ENCODE assay signal across 9 cellular contexts in genomic region chr17:63039899-63040602, GRCh38.
A peak's percentile ranks its signal among the peaks of the same experiment; 100 is the strongest.
DNase-seq lines count a peak whose midpoint lies in the region; ATAC-seq, FAIRE-seq and TF ChIP-seq lines count a peak whose summit lies in the region.
"Had no signal": no experiment of that assay in that cellular context is flagged by ENCODE, and none has a peak within 500 bp of the region (broad histone marks: within the 10 kb centered on the region; RNA-seq: fewer than 3 reads in every experiment).

No MANE protein-coding gene starts in this region.

- no peaks in the 10 kb centered on the region for H3K27me3 ChIP-seq in Panc1 (ENCODE audit: control insufficient read depth, insufficient read depth, low read length)

- no peaks in the 10 kb centered on the region for H3K36me3 Mint-ChIP-seq in activated T-cell treated with anti-CD3 and anti-CD28 coated beads, Interleukin-2, amount 50 U/mL, for 72 hours (ENCODE audit: insufficient read depth in 2 of 2)

- FAIRE-seq in urothelium cell line (lab: Jason Lieb, UNC), result peak; percentile 96

- intact Hi-C loops in Panc1 (cut with micrococcal nuclease; ENCODE audit: unreplicated experiment), result no loop called here

- H3K36me3 ChIP-seq in Panc1 (ENCODE audit: control insufficient read depth, insufficient read depth, low read length), result no peaks in the 10 kb centered on the region

- no peaks in the 10 kb centered on the region for H3K27me3 Mint-ChIP-seq in activated T-cell treated with anti-CD3 and anti-CD28 coated beads, Interleukin-2, amount 50 U/mL, for 72 hours (ENCODE audit: low read depth)

- H3K4me3 ChIP-seq in Panc1 (ENCODE audit: low read depth in 2 of 2, low read length in 2 of 2) (peak overlapping the region in 1 of 2 experiments; percentile 11; a peak in 1 of 4 replicates), fibroblast of pulmonary artery (replicated peaks; ENCODE audit: low read depth, low read length) (no peak overlapping the region)

- H3K4me1 Mint-ChIP-seq in activated T-cell treated with anti-CD3 and anti-CD28 coated beads, Interleukin-2, amount 50 U/mL, for 72 hours (ENCODE audit: low read depth), result peaks cover 20% of the 10 kb centered on the region

- H3K27ac Mint-ChIP-seq in activated T-cell treated with anti-CD3 and anti-CD28 coated beads, Interleukin-2, amount 50 U/mL, for 72 hours, result no peak overlapping the region

- H3K4me1 ChIP-seq in Panc1 (ENCODE audit: control insufficient read depth, insufficient read depth, low read length), result peaks cover 21% of the 10 kb centered on the region

- H3K9me3 Mint-ChIP-seq in activated T-cell treated with anti-CD3 and anti-CD28 coated beads, Interleukin-2, amount 50 U/mL, for 72 hours, result no peaks in the 10 kb centered on the region

- TF ChIP-seq CTCF in Panc1 (IDR thresholded peaks at IDR 0.05), result no peak
- TF ChIP-seq CTCF in fibroblast of pulmonary artery (IDR thresholded peaks at IDR 0.05; ENCODE audit: low read length, missing control alignments), result no peak

- H3K4me3 Mint-ChIP-seq in activated T-cell treated with anti-CD3 and anti-CD28 coated beads, Interleukin-2, amount 50 U/mL, for 72 hours, result peak overlapping the region in 1 of 2 donors; percentile 12

- peak overlapping the region; percentile 34; the same call in 1 of the 2 replicates for H3K27ac ChIP-seq in Panc1 (ENCODE audit: low read length)

- no TSS peak for BruUV-seq in Panc1 (replicated peaks; lab: Mats Ljungman, UMichigan)

- in situ Hi-C loops in Panc1 (cut with HindIII; ENCODE audit: low pct_unique_long_range_greater_than_20kb, low sequenced_read_pairs), result no loop called here

- CTCF ChIA-PET in Panc1 (lab: Charles Lee), result no interaction called here

- no peaks in the 10 kb centered on the region for H3K9me3 ChIP-seq in Panc1 (ENCODE audit: control insufficient read depth, insufficient read depth, low read depth, low read length)

- peak; percentile 51 to 72 for ATAC-seq in activated T-cell treated with anti-CD3 and anti-CD28 coated beads, Interleukin-2, amount 50 U/mL, for 72 hours (replicated peaks in 1 of 2)
- ATAC-seq in Panc1 (peak; percentile 56; the same call in 1 of the 2 replicates), GM19035 (IDR thresholded peaks at IDR 0.05; ENCODE audit: unreplicated experiment) (no peak)
- no peak for ATAC-seq in stimulated activated naive CD8-positive, alpha-beta T cell treated with anti-CD3 and anti-CD28 coated beads, Interleukin-15, Interleukin-2, amounts not matched to agents 100 U/mL and 50 U/mL, for 24 hours

- DNase-seq in activated T-cell treated with anti-CD3 and anti-CD28 coated beads, Interleukin-2, amount 50 U/mL, for 72 hours, result no peak
- DNase-seq in activated T-cell treated with anti-CD3 and anti-CD28 coated beads, Interleukin-2, amount 50 U/mL, for 48 hours, result no peak
- DNase-seq in Panc1 (ENCODE audit: low read depth, low spot score) (no peak), fibroblast of pulmonary artery (ENCODE audit: low read depth) (peak; percentile 46), urothelium cell line (ENCODE audit: low spot score) (peak; percentile 40)
- DNase-seq in stimulated activated naive CD8-positive, alpha-beta T cell treated with anti-CD3 and anti-CD28 coated beads, Interleukin-15, Interleukin-2, amounts not matched to agents 100 U/mL and 50 U/mL, for 24 hours, result no peak
- no peak for DNase-seq in stimulated activated CD4-positive, alpha-beta T cell treated with anti-CD3 and anti-CD28 coated beads, Interleukin-2, amount 100 ng/mL, for 48 hours
- DNase-seq: AML-193 had no signal

- POLR2A ChIA-PET in Panc1 (lab: Charles Lee), result no interaction called here

Comparison
In these comparisons a context has a peak if more than half of its experiments do, and no peak if none do; other contexts are left out.
1. ATAC-seq: peak in activated T-cell treated with anti-CD3 and anti-CD28 coated beads, Interleukin-2, amount 50 U/mL, for 72 hours (2 of 2) and Panc1 (single experiment); none in stimulated activated naive CD8-positive, alpha-beta T cell treated with anti-CD3 and anti-CD28 coated beads, Interleukin-15, Interleukin-2, amounts not matched to agents 100 U/mL and 50 U/mL, for 24 hours (single experiment) and GM19035 (single experiment).
2. DNase-seq: peak in fibroblast of pulmonary artery (single experiment) and urothelium cell line (single experiment); none in activated T-cell treated with anti-CD3 and anti-CD28 coated beads, Interleukin-2, amount 50 U/mL, for 72 hours (0 of 2), activated T-cell treated with anti-CD3 and anti-CD28 coated beads, Interleukin-2, amount 50 U/mL, for 48 hours (0 of 2), Panc1 (single experiment), stimulated activated naive CD8-positive, alpha-beta T cell treated with anti-CD3 and anti-CD28 coated beads, Interleukin-15, Interleukin-2, amounts not matched to agents 100 U/mL and 50 U/mL, for 24 hours (single experiment) and stimulated activated CD4-positive, alpha-beta T cell treated with anti-CD3 and anti-CD28 coated beads, Interleukin-2, amount 100 ng/mL, for 48 hours (0 of 2).